21 cellular contexts compared by ENCODE assay signal in the genomic region with DNA sequence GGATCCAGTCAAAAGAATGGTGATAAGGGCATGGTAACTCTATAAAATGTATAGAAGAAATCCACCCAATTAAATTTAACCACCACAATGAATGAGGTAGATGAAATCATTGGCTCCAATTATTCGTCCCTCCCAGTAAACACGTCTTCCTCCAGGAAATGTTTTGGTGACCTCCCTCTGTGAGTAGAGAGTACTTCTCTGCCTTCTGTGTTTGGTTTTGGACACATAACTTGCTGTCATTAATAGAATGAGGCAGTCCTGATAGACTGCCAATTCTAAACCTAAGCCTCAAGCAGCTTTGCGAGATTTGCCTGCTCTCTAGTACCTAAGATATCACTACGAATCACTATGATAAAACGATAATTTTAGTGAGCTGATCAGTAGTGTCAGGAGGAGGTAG.
A peak's percentile ranks its signal among the peaks of the same experiment; 100 is the strongest.
DNase-seq lines count a peak whose midpoint lies in the region; ATAC-seq and TF ChIP-seq lines count a peak whose summit lies in the region.
"Had no signal": no experiment of that assay in that cellular context is flagged by ENCODE, and none has a peak within 500 bp of the region (broad histone marks: within the 10 kb centered on the region; RNA-seq: fewer than 3 reads in every experiment).

No MANE protein-coding gene starts in this region.

- TF ChIP-seq CTCF in foreskin keratinocyte (conservative IDR thresholded peaks at IDR 0.05) (no peak), RWPE1 (conservative IDR thresholded peaks at IDR 0.05; ENCODE audit: low read depth) (no peak)

- no peak overlapping the region for H3K27ac ChIP-seq in foreskin keratinocyte
- no peak overlapping the region for H3K27ac ChIP-seq in RWPE1
- H3K27ac ChIP-seq: C4-2B had no signal

- CTCF ChIA-PET in RWPE1 (lab: Yijun Ruan, JAX) = interaction anchor here (0.8 kb wide), 1 partner anchor 674 kb away, joined by 3 read pairs; no protein-coding TSS in a partner anchor

- no peaks in the 10 kb centered on the region for H3K27me3 ChIP-seq in foreskin keratinocyte

- POLR2A ChIA-PET in RWPE1 (lab: Yijun Ruan, JAX; ENCODE audit: low non-redundant PET) = no interaction called here

- no peak for ATAC-seq in foreskin keratinocyte
- no peak for ATAC-seq in HG02852 (IDR thresholded peaks at IDR 0.05; ENCODE audit: unreplicated experiment)
- ATAC-seq: CD8-positive, alpha-beta T cell; GM12878; HepG2; PC-3 had no signal

- in situ Hi-C loops in G401 (cut with HindIII; ENCODE audit: low sequenced_read_pairs) = no loop called here

- peak; percentile 34 for DNase-seq in G401 (ENCODE audit: low spot score)
- peak; percentile 9 for DNase-seq in NCI-H1092 (lab: John Stamatoyannopoulos, UW)
- DNase-seq in cerebellar cortex (ENCODE audit: low spot score) = peak; percentile 21
- peak; percentile 26 for DNase-seq in myocyte (ENCODE audit: low read depth)
- no peak for DNase-seq in foreskin keratinocyte
- no peak for DNase-seq in RWPE1 (ENCODE audit: low spot score)
- DNase-seq: Caco-2; CD8-positive, alpha-beta T cell; GDM1; Karpas-422; MV-4-11; NCI-H2029; NCI-H526 treated with DMSO at 0.1 percent for 48 hours; NK-92 treated with Interleukin-12 subunit alpha and Interleukin-12 subunit beta, amount 100 ng/mL, for 24 hours; PC-3; SHP77; T-helper 1 cell had no signal

- no peaks in the 10 kb centered on the region for H3K4me1 ChIP-seq in foreskin keratinocyte
- H3K4me1 ChIP-seq: Caco-2 had no signal

Comparison
In these comparisons a context has a peak if more than half of its experiments do, and no peak if none do; other contexts are left out.
1. DNase-seq: peak in G401 (single experiment), NCI-H1092 (single experiment), cerebellar cortex (single experiment) and myocyte (single experiment); none in foreskin keratinocyte (0 of 2) and RWPE1 (single experiment).